1 cellular context compared by ENCODE assay signal in genomic region chr6:88004707-88005106, GRCh38.
TF ChIP-seq lines count a peak whose summit lies in the region.

No MANE protein-coding gene starts in this region.

TF ChIP-seq in GM23338, 12 proteins besides CTCF, POLR2A, EP300 and RAD21 (continued from another document):
- no peak for TF ChIP-seq ZNF462 (CRISPR knock-in tag; IDR thresholded peaks at IDR 0.05)
- no peak for TF ChIP-seq EZH2 (IDR thresholded peaks at IDR 0.05; ENCODE audit: low read depth, unreplicated experiment)
- no peak for TF ChIP-seq ETS1 (IDR thresholded peaks at IDR 0.05)
- no peak for TF ChIP-seq CREB1 (CRISPR knock-in tag; IDR thresholded peaks at IDR 0.05; ENCODE audit: low read depth)
